In genomic region chr5:115295775-115296129, GRCh38 we compare ENCODE assay signal across 8 cellular contexts. TPM values are rescaled to one million over a fixed set of nuclear protein-coding genes. Genes with fewer than 3 reads are reported as not detected.
DNase-seq lines count a peak whose midpoint lies in the region; ATAC-seq and TF ChIP-seq lines count a peak whose summit lies in the region.

No MANE protein-coding gene starts in this region.

- BruUV-seq in PC-3 (replicated peaks; lab: Mats Ljungman, UMichigan): TSS peak; percentile 36

- H3K36me3 ChIP-seq in PC-3 (ENCODE audit: low read depth, low read length): peaks cover 5% of the 10 kb centered on the region; the same call in 1 of the 2 replicates
- no peaks in the 10 kb centered on the region for H3K36me3 ChIP-seq in esophagus squamous epithelium
- no peaks in the 10 kb centered on the region for H3K36me3 ChIP-seq in neutrophil

- 7 to 12% methylated on average over 11 of the region's 11 CpGs for WGBS in esophagus squamous epithelium, 2 donors

- intact Hi-C loops in PC-3 (cut with micrococcal nuclease) (no loop called here), esophagus squamous epithelium (cut with DNase I) (no loop called here)

- TF ChIP-seq POLR2A in esophagus squamous epithelium (IDR thresholded peaks at IDR 0.05): no peak

- POLR2A ChIA-PET in AG04450 (lab: Yijun Ruan, JAX): interaction anchor here (0.6 to 1.2 kb wide), 3 partner anchors 247 to 520 kb away, joined by 3 to 5 read pairs (median 3); partner anchors contain the start of genes CDO1 and FEM1C
- POLR2A ChIA-PET in PC-3 (lab: Charles Lee; ENCODE audit: unreplicated experiment): interaction anchor here (0.5 kb wide), 1 partner anchor 1490 kb away, joined by 4 read pairs; no protein-coding TSS in a partner anchor

- CTCF ChIA-PET in AG04450 (lab: Charles Lee): interaction anchor here (0.7 to 1.2 kb wide), 5 partner anchors 9 to 280 kb away, joined by 3 to 5 read pairs (median 4); no protein-coding TSS in a partner anchor
- CTCF ChIA-PET in PC-3 (lab: Charles Lee): no interaction called here

- H3K9me2 ChIP-seq in PC-3 (replicated peaks; ENCODE audit: low read length): no peaks in the 10 kb centered on the region

- H3K4me1 ChIP-seq in PC-3 (ENCODE audit: insufficient read depth, low read length) (peaks cover 5% of the 10 kb centered on the region; the same call in 1 of the 2 replicates), esophagus squamous epithelium (peaks cover 0 to 22% (median 8%) of the 10 kb centered on the region in 3 donors), neutrophil (ENCODE audit: control insufficient read depth in 1 of 2, insufficient read depth in 1 of 2, low read depth in 1 of 2, low read length in 1 of 2) (peaks cover 9 to 10% of the 10 kb centered on the region in 2 experiments)

- H3K9me3 ChIP-seq in AG04450 (ENCODE audit: control insufficient read depth, insufficient read depth, low read length): no peaks in the 10 kb centered on the region
- no peaks in the 10 kb centered on the region for H3K9me3 ChIP-seq in PC-3 (ENCODE audit: low read length)
- H3K9me3 ChIP-seq in esophagus squamous epithelium: no peaks in the 10 kb centered on the region
- no peaks in the 10 kb centered on the region for H3K9me3 ChIP-seq in neutrophil

- no peak for DNase-seq in AG04450 (ENCODE audit: low read depth, low spot score)
- DNase-seq in PC-3: no peak
- DNase-seq in esophagus squamous epithelium (lab: John Stamatoyannopoulos, UW): no peak
- DNase-seq in AG20443 (ENCODE audit: low spot score): no peak
- no peak for DNase-seq in NCI-H1436 (lab: John Stamatoyannopoulos, UW)
- DNase-seq in NCI-H2227 treated with DMSO at 0.1 percent for 48 hours (lab: John Stamatoyannopoulos, UW): no peak

- peaks cover 34% of the 10 kb centered on the region for H3K79me2 ChIP-seq in PC-3 (ENCODE audit: low read length)

- no peaks in the 10 kb centered on the region for H3K27me3 ChIP-seq in AG04450 (ENCODE audit: control insufficient read depth, insufficient read depth, low read length)
- H3K27me3 ChIP-seq in PC-3 (ENCODE audit: low read length): no peaks in the 10 kb centered on the region
- H3K27me3 ChIP-seq in esophagus squamous epithelium: no peaks in the 10 kb centered on the region
- peaks cover 19% of the 10 kb centered on the region for H3K27me3 ChIP-seq in neutrophil

- peak overlapping the region; percentile 94 for H2AFZ ChIP-seq in PC-3 (ENCODE audit: low read length)

- TF ChIP-seq CTCF in AG04450 (IDR thresholded peaks at IDR 0.05; ENCODE audit: low read depth, low read length) (no peak), PC-3 (conservative IDR thresholded peaks at IDR 0.05; ENCODE audit: low read depth, low read length) (no peak), esophagus squamous epithelium (IDR thresholded peaks at IDR 0.05) (no peak), neutrophil (IDR thresholded peaks at IDR 0.05) (no peak)

- H3K9ac ChIP-seq in PC-3 (ENCODE audit: low read length): peak overlapping the region; percentile 71

- H3K4me2 ChIP-seq in PC-3 (ENCODE audit: low read length): peak overlapping the region; percentile 94

- ATAC-seq in GM21360 (IDR thresholded peaks at IDR 0.05; ENCODE audit: unreplicated experiment) (peak; percentile 22), PC-3 (peak; percentile 39)

- H3F3A ChIP-seq in PC-3 (ENCODE audit: low read length, unreplicated experiment): no peaks in the 10 kb centered on the region

- H3K4me3 ChIP-seq in AG04450 (ENCODE audit: low read depth, low read length) (peak overlapping the region; percentile 76), PC-3 (ENCODE audit: low read length) (peak overlapping the region; percentile 92), esophagus squamous epithelium (peak overlapping the region; percentile 66 to 95 (median 88)), neutrophil (ENCODE audit: low read depth in 1 of 2, low read length in 1 of 2) (peak overlapping the region; percentile 83 to 90)

- H4K20me1 ChIP-seq in PC-3 (ENCODE audit: low read length): no peaks in the 10 kb centered on the region

- no peak overlapping the region for H3K27ac ChIP-seq in AG04450 (ENCODE audit: low read depth, low read length)
- no peak overlapping the region for H3K27ac ChIP-seq in PC-3 (ENCODE audit: low read length)
- peak overlapping the region; percentile 69 to 82 (median 79) for H3K27ac ChIP-seq in esophagus squamous epithelium
- H3K27ac ChIP-seq in neutrophil: peak overlapping the region; percentile 61

RNA-seq across cellular contexts. Expression of gene CCDC112, which starts 0.7 kb away (rescaled TPM):
- 2.4 and 4.7 TPM in 2 replicates for polyA plus RNA-seq in AG04450 (2011; rRNA removed)
- polyA minus RNA-seq in AG04450 (2011; rRNA and poly(A)+ RNA removed): 0.83 and 1.8 TPM in 2 replicates
- total RNA-seq in PC-3 (2014; rRNA removed): 6.9 and 7.2 TPM in 2 replicates
- total RNA-seq in esophagus squamous epithelium: 1 to 10 TPM; 4.7 to 7.2 (median 4.8) TPM

RNA-seq across cellular contexts. Expression of gene PGGT1B, which starts 33.1 kb away (rescaled TPM):
- polyA plus RNA-seq in AG04450 (2011; rRNA removed): 4.1 and 4.3 TPM in 2 replicates
- 16.9 and 19.0 TPM in 2 replicates for polyA minus RNA-seq in AG04450 (2011; rRNA and poly(A)+ RNA removed)
- total RNA-seq in PC-3 (2014; rRNA removed): 6.6 and 14.4 TPM in 2 replicates
- total RNA-seq in esophagus squamous epithelium: 10 to 100 TPM; 11.3 to 15.7 (median 13.6) TPM

Comparison
In these comparisons a context has a peak if more than half of its experiments do, and no peak if none do; other contexts are left out.
1. H3K27ac ChIP-seq: peak in esophagus squamous epithelium (4 of 4) and neutrophil (single experiment); none in AG04450 (single experiment) and PC-3 (single experiment).
2. Peak in every context shown above with its lines, with median percentiles within 50 percentile points of each other: H3K4me3 ChIP-seq.